ENCODE assay signal across 9 cellular contexts in genomic region chr2:96806468-96807126, GRCh38. TPM values are rescaled to one million over a fixed set of nuclear protein-coding genes. Genes with fewer than 3 reads are reported as not detected.
A peak's percentile ranks its signal among the peaks of the same experiment; 100 is the strongest.
DNase-seq lines count a peak whose midpoint lies in the region; ATAC-seq, FAIRE-seq and TF ChIP-seq lines count a peak whose summit lies in the region.
"Had no signal": no experiment of that assay in that cellular context is flagged by ENCODE, and none has a peak within 500 bp of the region (broad histone marks: within the 10 kb centered on the region; RNA-seq: fewer than 3 reads in every experiment).

No MANE protein-coding gene starts in this region.

- peaks cover 21% of the 10 kb centered on the region for H3K4me1 Mint-ChIP-seq in activated T-cell treated with anti-CD3 and anti-CD28 coated beads, Interleukin-2, amount 50 U/mL, for 24 hours (ENCODE audit: low read depth)
- H3K4me1 Mint-ChIP-seq in naive B cell: peaks cover 12 to 20% (median 15%) of the 10 kb centered on the region in 3 donors

- no peaks in the 10 kb centered on the region for H3K27me3 Mint-ChIP-seq in activated T-cell treated with anti-CD3 and anti-CD28 coated beads, Interleukin-2, amount 50 U/mL, for 24 hours
- no peaks in the 10 kb centered on the region for H3K27me3 Mint-ChIP-seq in naive B cell

- H3K4me3 Mint-ChIP-seq in activated T-cell treated with anti-CD3 and anti-CD28 coated beads, Interleukin-2, amount 50 U/mL, for 24 hours: peak overlapping the region; percentile 33
- H3K4me3 Mint-ChIP-seq in naive B cell: peak overlapping the region; percentile 78 to 92 (median 88)

- H3K27ac Mint-ChIP-seq in activated T-cell treated with anti-CD3 and anti-CD28 coated beads, Interleukin-2, amount 50 U/mL, for 24 hours: peak overlapping the region; percentile 85
- peak overlapping the region; percentile 97 to 99 (median 98) for H3K27ac Mint-ChIP-seq in naive B cell

- no peak for TF ChIP-seq POLR2A in H54 (IDR thresholded peaks at IDR 0.05; ENCODE audit: low read depth, low read length)

- H3K9me3 Mint-ChIP-seq in activated T-cell treated with anti-CD3 and anti-CD28 coated beads, Interleukin-2, amount 50 U/mL, for 24 hours: no peaks in the 10 kb centered on the region
- H3K9me3 Mint-ChIP-seq in naive B cell: peaks cover 0 to 3% (median 0%) of the 10 kb centered on the region in 7 donors

- FAIRE-seq in H54 (lab: Jason Lieb, UNC): no peak
- FAIRE-seq: G401.6 had no signal

- peaks cover 10% of the 10 kb centered on the region for H3K36me3 Mint-ChIP-seq in activated T-cell treated with anti-CD3 and anti-CD28 coated beads, Interleukin-2, amount 50 U/mL, for 24 hours (ENCODE audit: low read depth)
- H3K36me3 Mint-ChIP-seq in naive B cell: no peaks in the 10 kb centered on the region

- ATAC-seq in GM18511 (IDR thresholded peaks at IDR 0.05; ENCODE audit: unreplicated experiment): peak; percentile 61
- ATAC-seq in HG03060 (IDR thresholded peaks at IDR 0.05; ENCODE audit: low read depth, unreplicated experiment): peak; percentile 63
- peak; percentile 93 for ATAC-seq in naive B cell (ENCODE audit: low read depth in 2 of 2)
- no peak for ATAC-seq in HG03139 (IDR thresholded peaks at IDR 0.05; ENCODE audit: unreplicated experiment)
- ATAC-seq in GM21529 (IDR thresholded peaks at IDR 0.05; ENCODE audit: unreplicated experiment): no peak
- ATAC-seq in GM19455 (IDR thresholded peaks at IDR 0.05; ENCODE audit: unreplicated experiment): no peak

- peak; percentile 47 for DNase-seq in activated T-cell treated with anti-CD3 and anti-CD28 coated beads, Interleukin-2, amount 50 U/mL, for 24 hours
- DNase-seq in naive B cell: peak; percentile 78
- DNase-seq in H54 (ENCODE audit: insufficient read length, low spot score): no peak

RNA-seq across cellular contexts. Expression of gene CNNM3, which starts 9.5 kb away (rescaled TPM):
- 10 to 100 TPM in 1 of 6 donors, 1 to 10 TPM in 5; 4.3 to 16.3 (median 6.1) TPM for polyA plus RNA-seq in naive B cell (ENCODE audit: low read depth in 6 of 6)

RNA-seq across cellular contexts. Expression of gene ANKRD23, which starts 37.2 kb away (rescaled TPM):
- polyA plus RNA-seq in naive B cell (ENCODE audit: low read depth in 6 of 6): 1 to 10 TPM in 3 of 6 donors, under 1 TPM in 1, not detected in 2; 0.44 to 1.4 (median 1.1) TPM

RNA-seq across cellular contexts. Expression of gene CNNM4, which starts 45.9 kb away (rescaled TPM):
- polyA plus RNA-seq in naive B cell (ENCODE audit: low read depth in 6 of 6): 1 to 10 TPM in 5 of 6 donors, not detected in 1; 3.3 to 9.4 (median 6.3) TPM

RNA-seq across cellular contexts. Expression of gene ANKRD39, which starts 51.2 kb away (rescaled TPM):
- 10 to 100 TPM in 5 of 6 donors, 1 to 10 TPM in 1; 7.3 to 22.8 (median 20.0) TPM for polyA plus RNA-seq in naive B cell (ENCODE audit: low read depth in 6 of 6)

Comparison
In these comparisons a context has a peak if more than half of its experiments do, and no peak if none do; other contexts are left out.
1. ATAC-seq: peak in GM18511 (single experiment), HG03060 (single experiment) and naive B cell (2 of 2); none in HG03139 (single experiment), GM21529 (single experiment) and GM19455 (single experiment).